1 cellular context compared by ENCODE assay signal in genomic region chr15:65245096-65245849, GRCh38.
TF ChIP-seq lines count a peak whose summit lies in the region.

No MANE protein-coding gene starts in this region.

TF ChIP-seq in HepG2, 621 proteins besides CTCF, POLR2A, EP300 and RAD21 (continues in another document):
- 0 out of 2 replicates have a peak, but pooled peaks have one; percentile 8 for TF ChIP-seq TFAP4 (IDR thresholded peaks at IDR 0.05; ENCODE audit: borderline replicate concordance, low read depth)
- peak; percentile 90 for TF ChIP-seq FOXA3 (CRISPR knock-in tag; IDR thresholded peaks at IDR 0.05)
- TF ChIP-seq ATF7 (IDR thresholded peaks at IDR 0.05): peak; percentile 84
- peak; percentile 65; the same call in 1 of the 2 replicates for TF ChIP-seq ATF7 (CRISPR knock-in tag; IDR thresholded peaks at IDR 0.05)
- TF ChIP-seq FOXA1 (IDR thresholded peaks at IDR 0.05): no peak
- TF ChIP-seq FOXA1 (CRISPR knock-in tag; IDR thresholded peaks at IDR 0.05): peak; percentile 89
- 0 out of 2 replicates have a peak, but pooled peaks have one; percentile 20 for TF ChIP-seq PHF8 (CRISPR knock-in tag; IDR thresholded peaks at IDR 0.05)
- 0 out of 2 replicates have a peak, but pooled peaks have one; percentile 20 for TF ChIP-seq BCL6 (CRISPR knock-in tag; IDR thresholded peaks at IDR 0.05)
- peak; percentile 45; the same call in 1 of the 2 replicates for TF ChIP-seq FOXK1 (CRISPR knock-in tag; IDR thresholded peaks at IDR 0.05; ENCODE audit: borderline replicate concordance, low read depth)
- peak; percentile 55 for TF ChIP-seq SAP130 (CRISPR knock-in tag; IDR thresholded peaks at IDR 0.05; ENCODE audit: low read depth)
- TF ChIP-seq MIXL1 (CRISPR knock-in tag; IDR thresholded peaks at IDR 0.05): no peak
- TF ChIP-seq HOXA7 (CRISPR knock-in tag; IDR thresholded peaks at IDR 0.05): no peak
- TF ChIP-seq FOSL2 (CRISPR knock-in tag; IDR thresholded peaks at IDR 0.05): peak; percentile 64
- no peak for TF ChIP-seq ZBTB3 (CRISPR knock-in tag; IDR thresholded peaks at IDR 0.05; ENCODE audit: borderline replicate concordance, low read depth)
- TF ChIP-seq UBTF (CRISPR knock-in tag; IDR thresholded peaks at IDR 0.05): peak; percentile 25
- TF ChIP-seq ZNF253 (CRISPR knock-in tag; IDR thresholded peaks at IDR 0.05; ENCODE audit: borderline replicate concordance): no peak
- 0 out of 2 replicates have a peak, but pooled peaks have one; percentile 25 for TF ChIP-seq MYPOP (CRISPR knock-in tag; IDR thresholded peaks at IDR 0.05)
- TF ChIP-seq ZSCAN20 (CRISPR knock-in tag; IDR thresholded peaks at IDR 0.05; ENCODE audit: borderline replicate concordance): no peak
- 0 out of 2 replicates have a peak, but pooled peaks have one; percentile 31 for TF ChIP-seq ELF3 (CRISPR knock-in tag; IDR thresholded peaks at IDR 0.05)
- no peak for TF ChIP-seq ZNF614 (CRISPR knock-in tag; IDR thresholded peaks at IDR 0.05; ENCODE audit: borderline replicate concordance)
- no peak for TF ChIP-seq ZHX2 (IDR thresholded peaks at IDR 0.05; ENCODE audit: low read depth)
- TF ChIP-seq ZHX2 (CRISPR knock-in tag; IDR thresholded peaks at IDR 0.05; ENCODE audit: borderline replicate concordance): no peak
- TF ChIP-seq IRF9 (CRISPR knock-in tag; IDR thresholded peaks at IDR 0.05; ENCODE audit: borderline replicate concordance): 0 out of 2 replicates have a peak, but pooled peaks have one; percentile 31
- TF ChIP-seq MEF2D (CRISPR knock-in tag; IDR thresholded peaks at IDR 0.05): no peak
- TF ChIP-seq PATZ1 (CRISPR knock-in tag; IDR thresholded peaks at IDR 0.05): no peak
- TF ChIP-seq ATF3 (CRISPR knock-in tag; IDR thresholded peaks at IDR 0.05): peak; percentile 84
- TF ChIP-seq ZBTB40 (IDR thresholded peaks at IDR 0.05): no peak
- TF ChIP-seq ZBTB40 (CRISPR knock-in tag; IDR thresholded peaks at IDR 0.05): peak; percentile 13; the same call in 1 of the 2 replicates
- no peak for TF ChIP-seq E2F5 (CRISPR knock-in tag; conservative IDR thresholded peaks at IDR 0.05)
- TF ChIP-seq NFE2L1 (CRISPR knock-in tag; IDR thresholded peaks at IDR 0.05; ENCODE audit: borderline replicate concordance): no peak
- 0 out of 2 replicates have a peak, but pooled peaks have one; percentile 48 for TF ChIP-seq AKAP8 (CRISPR knock-in tag; IDR thresholded peaks at IDR 0.05)
- TF ChIP-seq ZFY (CRISPR knock-in tag; IDR thresholded peaks at IDR 0.05): peak; percentile 52; the same call in 1 of the 2 replicates
